ENCODE assay signal across 14 cellular contexts in genomic region chr13:20825476-20825875, GRCh38. TPM values are rescaled to one million over a fixed set of nuclear protein-coding genes. Genes with fewer than 3 reads are reported as not detected.
A peak's percentile ranks its signal among the peaks of the same experiment; 100 is the strongest.
DNase-seq lines count a peak whose midpoint lies in the region; ATAC-seq, FAIRE-seq and TF ChIP-seq lines count a peak whose summit lies in the region.
"Had no signal": no experiment of that assay in that cellular context is flagged by ENCODE, and none has a peak within 500 bp of the region (broad histone marks: within the 10 kb centered on the region; RNA-seq: fewer than 3 reads in every experiment).

No MANE protein-coding gene starts in this region.

- H4K20me1 ChIP-seq in osteoblast (ENCODE audit: insufficient read depth, low read length) = no peaks in the 10 kb centered on the region

- no peak overlapping the region for H2AFZ ChIP-seq in osteoblast (ENCODE audit: low read length)

- TF ChIP-seq CTCF in choroid plexus epithelial cell (conservative IDR thresholded peaks at IDR 0.05; ENCODE audit: low read depth, low read length) = no peak
- TF ChIP-seq CTCF in osteoblast (IDR thresholded peaks at IDR 0.05; ENCODE audit: extremely low read depth, low read depth, low read length) = no peak

- peaks cover 5% of the 10 kb centered on the region for H3K36me3 ChIP-seq in osteoblast (ENCODE audit: insufficient read depth, low read length)
- H3K36me3 ChIP-seq: colonic mucosa had no signal

- peak; percentile 55 for FAIRE-seq in GM18507 (lab: Jason Lieb, UNC)

- H3K4me1 ChIP-seq in osteoblast (ENCODE audit: insufficient read depth, low read length) = peaks cover 37% of the 10 kb centered on the region
- H3K4me1 ChIP-seq: colonic mucosa had no signal

- H3K9me3 ChIP-seq in osteoblast (ENCODE audit: low read depth, low read length) = no peaks in the 10 kb centered on the region
- H3K9me3 ChIP-seq: colonic mucosa had no signal

- H3K79me2 ChIP-seq in osteoblast (ENCODE audit: insufficient read depth, low read length) = peaks cover 2% of the 10 kb centered on the region

- peak overlapping the region; percentile 10 for H3K4me2 ChIP-seq in osteoblast (ENCODE audit: insufficient read depth, low read length)
- H3K4me2 ChIP-seq: KMS-11 had no signal

- DNase-seq in GM18507 (ENCODE audit: extremely low spot score, insufficient read length, low read depth) = no peak
- DNase-seq in NCI-H1105 (lab: John Stamatoyannopoulos, UW) = peak; percentile 18
- peak; percentile 61 for DNase-seq in choroid plexus epithelial cell (ENCODE audit: low read depth)
- DNase-seq in osteoblast (ENCODE audit: insufficient read length, low spot score, missing footprints) = peak; percentile 21
- no peak for DNase-seq in NCI-H2081 (lab: John Stamatoyannopoulos, UW)
- DNase-seq in activated CD4-positive, alpha-beta T cell treated with anti-CD3 and anti-CD28 coated beads, Interleukin-2, amount 50 U/mL, for 4 hours = no peak
- DNase-seq: activated CD8-positive, alpha-beta T cell treated with anti-CD3 and anti-CD28 coated beads for 36 hours; activated naive CD4-positive, alpha-beta T cell treated with Interleukin-2 at 50 U/mL for 16 hours; colonic mucosa; immature natural killer cell; NCI-H345 had no signal

- no peak for ATAC-seq in GM18867 (IDR thresholded peaks at IDR 0.05; ENCODE audit: unreplicated experiment)
- ATAC-seq: activated CD8-positive, alpha-beta T cell treated with anti-CD3 and anti-CD28 coated beads for 36 hours had no signal

- H3K27ac ChIP-seq in osteoblast (ENCODE audit: low read depth, low read length) = peak overlapping the region; percentile 5
- H3K27ac ChIP-seq: colonic mucosa, KMS-11, skin epidermis had no signal

- H3K4me3 ChIP-seq in choroid plexus epithelial cell (ENCODE audit: low read depth, low read length) = no peak overlapping the region
- no peak overlapping the region for H3K4me3 ChIP-seq in osteoblast (ENCODE audit: insufficient read depth, low read length)
- H3K4me3 ChIP-seq: colonic mucosa, skin epidermis had no signal

- no peaks in the 10 kb centered on the region for H3K27me3 ChIP-seq in osteoblast (ENCODE audit: insufficient read depth, low read length)
- H3K27me3 ChIP-seq: colonic mucosa had no signal

RNA-seq across cellular contexts. Expression of gene EEF1AKMT1, which starts 51.7 kb away (rescaled TPM):
- 7.6 and 8.3 TPM in 2 replicates for total RNA-seq in osteoblast

Comparison
In these comparisons a context has a peak if more than half of its experiments do, and no peak if none do; other contexts are left out.
1. DNase-seq: peak in NCI-H1105 (single experiment), choroid plexus epithelial cell (single experiment) and osteoblast (single experiment); none in GM18507 (single experiment), NCI-H2081 (0 of 2) and activated CD4-positive, alpha-beta T cell treated with anti-CD3 and anti-CD28 coated beads, Interleukin-2, amount 50 U/mL, for 4 hours (0 of 2).